In the genomic region with DNA sequence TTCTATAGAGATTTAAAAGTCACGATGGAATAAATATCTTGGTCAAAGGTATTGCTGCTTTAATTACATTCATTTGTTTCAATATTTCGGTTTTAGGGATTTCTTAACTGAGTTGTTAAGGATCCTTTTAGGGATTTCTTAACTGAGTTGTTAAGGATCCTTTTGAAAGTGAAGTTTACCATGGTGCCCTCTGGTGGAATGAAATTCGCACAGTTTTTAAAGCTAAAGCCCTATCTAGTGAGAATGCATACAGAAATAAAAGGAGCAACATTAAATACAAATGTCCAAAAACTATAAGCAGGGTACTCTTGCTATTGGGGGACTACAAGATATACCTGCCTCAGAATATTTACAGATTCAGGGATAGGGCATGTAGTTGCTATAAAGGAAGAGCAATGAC, we compare ENCODE assay signal across 8 cellular contexts.
DNase-seq lines count a peak whose midpoint lies in the region; ATAC-seq and TF ChIP-seq lines count a peak whose summit lies in the region.

No MANE protein-coding gene starts in this region.

- no peaks in the 10 kb centered on the region for H3K4me1 Mint-ChIP-seq in Calu3 (ENCODE audit: low read depth, unreplicated experiment)

- H3K27me3 Mint-ChIP-seq in Calu3 (ENCODE audit: unreplicated experiment) = no peaks in the 10 kb centered on the region

- H3K27ac ChIP-seq in HL-60 (replicated peaks) (peak overlapping the region; percentile 99), sigmoid colon (no peak overlapping the region)

- no peaks in the 10 kb centered on the region for H3K36me3 ChIP-seq in sigmoid colon

- H3K4me3 ChIP-seq in HL-60 (replicated peaks; ENCODE audit: insufficient read depth, low read length) (no peak overlapping the region), sigmoid colon (no peak overlapping the region)

- CTCF ChIA-PET in Calu3 (lab: Charles Lee) = interaction anchor here (0.9 to 1.2 kb wide), 4 partner anchors 13 to 539 kb away, joined by 3 read pairs; partner anchors contain the start of gene RNLS

- BruUV-seq in Calu3 (replicated peaks; lab: Mats Ljungman, UMichigan) = no TSS peak

- no peak overlapping the region for H3K4me3 Mint-ChIP-seq in Calu3 (ENCODE audit: low read depth, unreplicated experiment)

- H3K9me3 Mint-ChIP-seq in Calu3 (ENCODE audit: low read depth, unreplicated experiment) = no peaks in the 10 kb centered on the region

- WGBS in sigmoid colon, 2 donors = 1 to 4% methylated on average over 3 of the region's 3 CpGs

- no peak overlapping the region for H3K27ac Mint-ChIP-seq in Calu3 (ENCODE audit: unreplicated experiment)

- H3K27me3 ChIP-seq in HL-60 (ENCODE audit: insufficient read depth, poor library complexity, severe bottlenecking) = no peaks in the 10 kb centered on the region
- no peaks in the 10 kb centered on the region for H3K27me3 ChIP-seq in sigmoid colon

- peaks cover 0 to 29% (median 18%) of the 10 kb centered on the region in 4 donors for H3K4me1 ChIP-seq in sigmoid colon

- H3K36me3 Mint-ChIP-seq in Calu3 (ENCODE audit: insufficient read depth, unreplicated experiment) = no peaks in the 10 kb centered on the region

- ATAC-seq in GM18498 (IDR thresholded peaks at IDR 0.05; ENCODE audit: unreplicated experiment) (no peak), GM21526 (IDR thresholded peaks at IDR 0.05; ENCODE audit: low FRiP score, unreplicated experiment) (no peak)

- no peaks in the 10 kb centered on the region for H3K9me3 ChIP-seq in sigmoid colon

- peak; percentile 13 for DNase-seq in Calu3
- DNase-seq in HL-60 (ENCODE audit: low read depth in 1 of 2, low spot score in 1 of 2) = peak in 1 of 2 experiments; percentile 59
- peak; percentile 15 for DNase-seq in SW480 (ENCODE audit: low spot score)
- peak; percentile 62 for DNase-seq in foreskin melanocyte
- no peak for DNase-seq in sigmoid colon
- DNase-seq in occipital lobe (lab: John Stamatoyannopoulos, UW) = no peak

- TF ChIP-seq POLR2A in sigmoid colon (IDR thresholded peaks at IDR 0.05) = no peak

- TF ChIP-seq EP300 in sigmoid colon (IDR thresholded peaks at IDR 0.05) = no peak

- TF ChIP-seq CTCF in Calu3 (IDR thresholded peaks at IDR 0.05; ENCODE audit: unreplicated experiment) (no peak), HL-60 (IDR thresholded peaks at IDR 0.05; ENCODE audit: insufficient read depth, low read length) (no peak), sigmoid colon (IDR thresholded peaks at IDR 0.05) (peak in 3 of 4 experiments; percentile 46 to 61 (median 53))

- intact Hi-C loops in Calu3 (cut with micrococcal nuclease; ENCODE audit: unreplicated experiment) = loop anchor here (2.0 to 5.0 kb wide), 3 partner anchors 147 to 529 kb away; no protein-coding TSS in a partner anchor
- intact Hi-C loops in sigmoid colon (cut with DNase I) = loop anchor here (5.0 to 10.0 kb wide), 2 partner anchors 255 to 527 kb away; partner anchors contain the start of genes KLLN and PTEN

Comparison
In these comparisons a context has a peak if more than half of its experiments do, and no peak if none do; other contexts are left out.
1. DNase-seq: peak in Calu3 (single experiment), SW480 (single experiment) and foreskin melanocyte (single experiment); none in sigmoid colon (single experiment) and occipital lobe (single experiment).
2. CTCF ChIP-seq: peak in sigmoid colon (3 of 4); none in Calu3 (single experiment) and HL-60 (single experiment).